ENCODE assay signal across 1 cellular context in genomic region chr9:125204477-125204876, GRCh38.
A peak's percentile ranks its signal among the peaks of the same experiment; 100 is the strongest.
TF ChIP-seq lines count a peak whose summit lies in the region.

No MANE protein-coding gene starts in this region.

TF ChIP-seq in HepG2, 621 proteins besides CTCF, POLR2A, EP300 and RAD21 (continued from another document):
- TF ChIP-seq BCL3 (CRISPR knock-in tag; IDR thresholded peaks at IDR 0.05) (no peak), RFX5 (IDR thresholded peaks at IDR 0.05; ENCODE audit: low read depth, low read length) (no peak), FOXP1 (IDR thresholded peaks at IDR 0.05) (no peak), FOXP1 (CRISPR knock-in tag; IDR thresholded peaks at IDR 0.05) (peak; percentile 48; the same call in 1 of the 2 replicates), RARG (CRISPR knock-in tag; IDR thresholded peaks at IDR 0.05; ENCODE audit: low read depth) (no peak), RCOR2 (CRISPR knock-in tag; IDR thresholded peaks at IDR 0.05) (peak; percentile 44; the same call in 1 of the 2 replicates), SAP130 (CRISPR knock-in tag; IDR thresholded peaks at IDR 0.05; ENCODE audit: low read depth) (peak; percentile 24; the same call in 1 of the 2 replicates), HNF4G (IDR thresholded peaks at IDR 0.05; ENCODE audit: borderline replicate concordance, low read depth, low read length) (peak; percentile 62; the same call in 1 of the 2 replicates), HNF4G (CRISPR knock-in tag; IDR thresholded peaks at IDR 0.05; ENCODE audit: borderline replicate concordance, low read depth) (no peak), ZNF709 (CRISPR knock-in tag; IDR thresholded peaks at IDR 0.05) (0 out of 2 replicates have a peak, but pooled peaks have one; percentile 50), ZNF773 (CRISPR knock-in tag; IDR thresholded peaks at IDR 0.05; ENCODE audit: borderline replicate concordance) (no peak), ZBED4 (CRISPR knock-in tag; IDR thresholded peaks at IDR 0.05; ENCODE audit: borderline replicate concordance) (no peak), TFE3 (CRISPR knock-in tag; IDR thresholded peaks at IDR 0.05) (peak; percentile 62; the same call in 1 of the 2 replicates), ZNF251 (CRISPR knock-in tag; IDR thresholded peaks at IDR 0.05) (no peak), ZNF292 (CRISPR knock-in tag; IDR thresholded peaks at IDR 0.05; ENCODE audit: borderline replicate concordance, low read depth) (peak; percentile 31; the same call in 1 of the 2 replicates), REST (IDR thresholded peaks at IDR 0.05; ENCODE audit: borderline replicate concordance in 1 of 2, low read depth in 1 of 2, low read length in 2 of 2) (no peak), ZNF143 (CRISPR knock-in tag; IDR thresholded peaks at IDR 0.05) (no peak), ZBTB25 (CRISPR knock-in tag; IDR thresholded peaks at IDR 0.05) (no peak), HNF1B (CRISPR knock-in tag; IDR thresholded peaks at IDR 0.05) (no peak), ZSCAN5A (CRISPR knock-in tag; IDR thresholded peaks at IDR 0.05; ENCODE audit: borderline replicate concordance) (0 out of 2 replicates have a peak, but pooled peaks have one; percentile 43), ADNP (CRISPR knock-in tag; IDR thresholded peaks at IDR 0.05) (no peak)
